Comparison of ENCODE assay signal across 28 cellular contexts in genomic region chr5:156825688-156826087, GRCh38.
DNase-seq lines count a peak whose midpoint lies in the region; ATAC-seq lines count a peak whose summit lies in the region.
"Had no signal": no experiment of that assay in that cellular context is flagged by ENCODE, and none has a peak within 500 bp of the region (broad histone marks: within the 10 kb centered on the region; RNA-seq: fewer than 3 reads in every experiment).

No MANE protein-coding gene starts in this region.

- H3K4me1 Mint-ChIP-seq in stimulated activated memory B cell treated with anti-CD40 and anti-IgM and Interleukin-4, amounts not matched to agents 10 μg/mL and 1 μg/mL and 100 μg/mL, for 72 hours: peaks cover 7% of the 10 kb centered on the region
- no peaks in the 10 kb centered on the region for H3K4me1 Mint-ChIP-seq in activated naive CD8-positive, alpha-beta T cell treated with anti-CD3 and anti-CD28 coated beads, Interleukin-2, amount 50 U/mL, for 24 hours
- H3K4me1 Mint-ChIP-seq: activated CD4-positive, alpha-beta memory T cell treated with anti-CD3 and anti-CD28 coated beads, Interleukin-2, amount 10 ng/mL, durations not matched to agents 7 days and 5 days; central memory CD8-positive, alpha-beta T cell had no signal

- H3K27ac ChIP-seq in BLaER1 treated with 17β-estradiol and CSF1 and Interleukin-3, amounts not matched to agents 10 nM and 100 nM: peak overlapping the region in 3 of 11 experiments; percentile 2 to 19 (median 9); a peak in 2 of 22 replicates
- H3K27ac ChIP-seq: skin epidermis, upper lobe of right lung had no signal

- H3K27me3 Mint-ChIP-seq in stimulated activated memory B cell treated with anti-CD40 and anti-IgM and Interleukin-4, amounts not matched to agents 10 μg/mL and 1 μg/mL and 100 μg/mL, for 72 hours: peaks cover 9% of the 10 kb centered on the region
- H3K27me3 Mint-ChIP-seq in activated naive CD8-positive, alpha-beta T cell treated with anti-CD3 and anti-CD28 coated beads, Interleukin-2, amount 50 U/mL, for 24 hours: no peaks in the 10 kb centered on the region

- no peak overlapping the region for H3K27ac Mint-ChIP-seq in stimulated activated memory B cell treated with anti-CD40 and anti-IgM and Interleukin-4, amounts not matched to agents 10 μg/mL and 1 μg/mL and 100 μg/mL, for 72 hours
- H3K27ac Mint-ChIP-seq in activated naive CD8-positive, alpha-beta T cell treated with anti-CD3 and anti-CD28 coated beads, Interleukin-2, amount 50 U/mL, for 24 hours: no peak overlapping the region
- H3K27ac Mint-ChIP-seq: activated CD4-positive, alpha-beta memory T cell treated with anti-CD3 and anti-CD28 coated beads, Interleukin-2, amount 10 ng/mL, durations not matched to agents 7 days and 5 days; activated naive CD8-positive, alpha-beta T cell treated with anti-CD3 and anti-CD28 coated beads, Interleukin-2, amount 10 ng/mL, durations not matched to agents 7 days and 5 days; IgD-negative memory B cell had no signal

- H3K36me3 ChIP-seq in BLaER1 treated with 17β-estradiol and CSF1 and Interleukin-3, amounts not matched to agents 10 nM and 100 nM: no peaks in the 10 kb centered on the region
- H3K36me3 ChIP-seq: upper lobe of right lung had no signal

- H4K20me1 ChIP-seq in BLaER1 treated with 17β-estradiol and CSF1 and Interleukin-3, amounts not matched to agents 10 nM and 100 nM: no peaks in the 10 kb centered on the region

- no peaks in the 10 kb centered on the region for H3K27me3 ChIP-seq in BLaER1 treated with 17β-estradiol and CSF1 and Interleukin-3, amounts not matched to agents 10 nM and 100 nM
- H3K27me3 ChIP-seq: upper lobe of right lung had no signal

- ATAC-seq in GM19438 (IDR thresholded peaks at IDR 0.05; ENCODE audit: low read depth, unreplicated experiment) (peak; percentile 11), HG02852 (IDR thresholded peaks at IDR 0.05; ENCODE audit: unreplicated experiment) (peak; percentile 36), HG03571 (IDR thresholded peaks at IDR 0.05; ENCODE audit: unreplicated experiment) (peak; percentile 15), HG02623 (IDR thresholded peaks at IDR 0.05; ENCODE audit: unreplicated experiment) (no peak)
- ATAC-seq in stimulated activated memory B cell treated with anti-CD40 and anti-IgM and Interleukin-4, amounts not matched to agents 10 μg/mL and 1 μg/mL and 100 μg/mL, for 72 hours: no peak
- no peak for ATAC-seq in activated naive CD8-positive, alpha-beta T cell treated with anti-CD3 and anti-CD28 coated beads, Interleukin-2, amount 50 U/mL, for 24 hours
- ATAC-seq: left ventricle myocardium superior, PC-3, Right ventricle myocardium inferior had no signal

- no peaks in the 10 kb centered on the region for H3K36me3 Mint-ChIP-seq in stimulated activated memory B cell treated with anti-CD40 and anti-IgM and Interleukin-4, amounts not matched to agents 10 μg/mL and 1 μg/mL and 100 μg/mL, for 72 hours
- no peaks in the 10 kb centered on the region for H3K36me3 Mint-ChIP-seq in activated naive CD8-positive, alpha-beta T cell treated with anti-CD3 and anti-CD28 coated beads, Interleukin-2, amount 50 U/mL, for 24 hours (ENCODE audit: low read depth)
- H3K36me3 Mint-ChIP-seq: IgD-negative memory B cell had no signal

- DNase-seq in stimulated activated CD4-positive, alpha-beta T cell treated with anti-CD3 and anti-CD28 coated beads, Interleukin-1b, Interleukin-23, amount 100 ng/mL, for 48 hours: no peak
- no peak for DNase-seq in activated naive CD8-positive, alpha-beta T cell treated with anti-CD3 and anti-CD28 coated beads, Interleukin-2, amount 50 U/mL, for 24 hours
- DNase-seq: 8988T; activated CD4-positive, alpha-beta memory T cell treated with anti-CD3 and anti-CD28 coated beads, Interleukin-2, amount 10 ng/mL, durations not matched to agents 7 days and 5 days; activated CD4-positive, CD25-positive, alpha-beta regulatory T cell; activated naive CD8-positive, alpha-beta T cell treated with anti-CD3 and anti-CD28 coated beads, Interleukin-2, amount 10 ng/mL, durations not matched to agents 7 days and 5 days; AML-193; DMS53; GF-D8; H9; left ventricle myocardium superior; naive thymus-derived CD4-positive, alpha-beta T cell; NCI-H2081 treated with DMSO at 0.1 percent for 48 hours; NCI-H446; NCI-H82; occipital lobe; PC-3; upper lobe of right lung had no signal

- peaks cover 5% of the 10 kb centered on the region for H3K9me3 Mint-ChIP-seq in stimulated activated memory B cell treated with anti-CD40 and anti-IgM and Interleukin-4, amounts not matched to agents 10 μg/mL and 1 μg/mL and 100 μg/mL, for 72 hours
- H3K9me3 Mint-ChIP-seq in activated naive CD8-positive, alpha-beta T cell treated with anti-CD3 and anti-CD28 coated beads, Interleukin-2, amount 50 U/mL, for 24 hours: no peaks in the 10 kb centered on the region
- H3K9me3 Mint-ChIP-seq: activated CD4-positive, alpha-beta memory T cell treated with anti-CD3 and anti-CD28 coated beads, Interleukin-2, amount 10 ng/mL, durations not matched to agents 7 days and 5 days; activated naive CD8-positive, alpha-beta T cell treated with anti-CD3 and anti-CD28 coated beads, Interleukin-2, amount 10 ng/mL, durations not matched to agents 7 days and 5 days; central memory CD8-positive, alpha-beta T cell had no signal

- peak overlapping the region in 10 of 11 experiments; percentile 21 to 62 (median 48); a peak in 15 of 22 replicates for H3K4me2 ChIP-seq in BLaER1 treated with 17β-estradiol and CSF1 and Interleukin-3, amounts not matched to agents 10 nM and 100 nM

- H3K4me3 Mint-ChIP-seq in stimulated activated memory B cell treated with anti-CD40 and anti-IgM and Interleukin-4, amounts not matched to agents 10 μg/mL and 1 μg/mL and 100 μg/mL, for 72 hours: no peak overlapping the region
- no peak overlapping the region for H3K4me3 Mint-ChIP-seq in activated naive CD8-positive, alpha-beta T cell treated with anti-CD3 and anti-CD28 coated beads, Interleukin-2, amount 50 U/mL, for 24 hours
- H3K4me3 Mint-ChIP-seq: activated CD4-positive, alpha-beta memory T cell treated with anti-CD3 and anti-CD28 coated beads, Interleukin-2, amount 10 ng/mL, durations not matched to agents 7 days and 5 days; activated naive CD8-positive, alpha-beta T cell treated with anti-CD3 and anti-CD28 coated beads, Interleukin-2, amount 10 ng/mL, durations not matched to agents 7 days and 5 days; central memory CD8-positive, alpha-beta T cell; H9; naive thymus-derived CD4-positive, alpha-beta T cell had no signal

- H3K9ac ChIP-seq in BLaER1 treated with 17β-estradiol and CSF1 and Interleukin-3, amounts not matched to agents 10 nM and 100 nM: no peak overlapping the region

- H3K4me1 ChIP-seq in BLaER1 treated with 17β-estradiol and CSF1 and Interleukin-3, amounts not matched to agents 10 nM and 100 nM: peaks cover 10 to 15% (median 12%) of the 10 kb centered on the region in 10 experiments
- H3K4me1 ChIP-seq: upper lobe of right lung had no signal

- H3K9me3 ChIP-seq in BLaER1 treated with 17β-estradiol and CSF1 and Interleukin-3, amounts not matched to agents 10 nM and 100 nM (replicated peaks in 1 of 11): peaks cover 0 to 8% (median 6%) of the 10 kb centered on the region in 11 experiments; a peak in 12 of 22 replicates
- H3K9me3 ChIP-seq: upper lobe of right lung had no signal

- H3K4me3 ChIP-seq in BLaER1 treated with 17β-estradiol and CSF1 and Interleukin-3, amounts not matched to agents 10 nM and 100 nM: no peak overlapping the region
- H3K4me3 ChIP-seq: skin epidermis, upper lobe of right lung had no signal

Comparison
In these comparisons a context has a peak if more than half of its experiments do, and no peak if none do; other contexts are left out.
1. ATAC-seq: peak in GM19438 (single experiment), HG02852 (single experiment) and HG03571 (single experiment); none in stimulated activated memory B cell treated with anti-CD40 and anti-IgM and Interleukin-4, amounts not matched to agents 10 μg/mL and 1 μg/mL and 100 μg/mL, for 72 hours (single experiment), activated naive CD8-positive, alpha-beta T cell treated with anti-CD3 and anti-CD28 coated beads, Interleukin-2, amount 50 U/mL, for 24 hours (single experiment) and HG02623 (single experiment).